1 cellular context compared by ENCODE assay signal in the genomic region with DNA sequence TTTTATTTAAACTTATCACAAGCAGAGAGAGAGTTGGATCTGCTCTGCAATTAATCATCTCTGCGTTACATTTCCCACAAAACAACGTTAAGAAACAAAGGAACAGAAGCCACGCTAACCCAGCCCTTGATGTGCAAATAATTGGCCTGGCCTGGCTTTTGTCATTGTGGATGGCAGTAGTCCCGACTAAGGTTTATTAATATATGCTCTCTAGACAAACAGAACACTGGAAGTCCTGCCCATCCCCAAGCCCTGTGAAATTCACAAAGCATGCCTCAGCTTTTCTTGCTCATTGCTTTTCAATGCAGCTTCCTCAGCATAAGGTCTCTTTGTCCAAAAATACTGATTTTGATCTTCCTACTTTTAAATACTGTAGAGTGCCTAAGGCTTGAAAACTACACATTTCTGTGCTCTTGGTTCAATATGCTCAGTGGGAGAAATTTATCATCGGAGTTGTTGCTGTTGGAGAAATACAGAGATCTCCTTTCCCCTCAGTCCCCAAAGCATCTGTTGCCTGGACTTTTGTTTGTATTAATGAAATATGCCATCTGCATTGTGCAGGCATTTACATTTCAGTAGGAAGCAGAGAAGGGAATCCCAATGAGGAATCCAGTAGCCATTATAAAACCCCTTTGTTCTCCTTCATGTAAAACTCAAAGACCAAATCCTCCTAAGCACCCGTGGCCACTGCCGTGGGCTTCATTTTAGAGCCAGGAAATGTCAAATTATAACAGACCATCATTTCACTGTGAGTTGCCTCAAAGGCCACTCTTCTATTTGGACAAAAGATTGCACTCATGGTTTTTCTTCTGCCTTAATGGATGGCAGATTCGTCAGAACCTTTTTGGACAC.
TF ChIP-seq lines count a peak whose summit lies in the region.

No MANE protein-coding gene starts in this region.

TF ChIP-seq in GM23338, 12 proteins besides CTCF, POLR2A, EP300 and RAD21:
- no peak for TF ChIP-seq CREB1 (CRISPR knock-in tag; IDR thresholded peaks at IDR 0.05; ENCODE audit: low read depth)
- no peak for TF ChIP-seq ZNF114 (CRISPR knock-in tag; IDR thresholded peaks at IDR 0.05)
- TF ChIP-seq ZNF331 (CRISPR knock-in tag; IDR thresholded peaks at IDR 0.05; ENCODE audit: low read depth): no peak
- TF ChIP-seq EZH2 (IDR thresholded peaks at IDR 0.05; ENCODE audit: low read depth, unreplicated experiment): no peak
- no peak for TF ChIP-seq POLR2AphosphoS5 (IDR thresholded peaks at IDR 0.05; ENCODE audit: low read depth)
- TF ChIP-seq, protein P1, sequence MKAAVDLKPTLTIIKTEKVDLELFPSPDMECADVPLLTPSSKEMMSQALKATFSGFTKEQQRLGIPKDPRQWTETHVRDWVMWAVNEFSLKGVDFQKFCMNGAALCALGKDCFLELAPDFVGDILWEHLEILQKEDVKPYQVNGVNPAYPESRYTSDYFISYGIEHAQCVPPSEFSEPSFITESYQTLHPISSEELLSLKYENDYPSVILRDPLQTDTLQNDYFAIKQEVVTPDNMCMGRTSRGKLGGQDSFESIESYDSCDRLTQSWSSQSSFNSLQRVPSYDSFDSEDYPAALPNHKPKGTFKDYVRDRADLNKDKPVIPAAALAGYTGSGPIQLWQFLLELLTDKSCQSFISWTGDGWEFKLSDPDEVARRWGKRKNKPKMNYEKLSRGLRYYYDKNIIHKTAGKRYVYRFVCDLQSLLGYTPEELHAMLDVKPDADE (IDR thresholded peaks at IDR 0.05): no peak
